ENCODE assay signal across 8 cellular contexts in the genomic region with DNA sequence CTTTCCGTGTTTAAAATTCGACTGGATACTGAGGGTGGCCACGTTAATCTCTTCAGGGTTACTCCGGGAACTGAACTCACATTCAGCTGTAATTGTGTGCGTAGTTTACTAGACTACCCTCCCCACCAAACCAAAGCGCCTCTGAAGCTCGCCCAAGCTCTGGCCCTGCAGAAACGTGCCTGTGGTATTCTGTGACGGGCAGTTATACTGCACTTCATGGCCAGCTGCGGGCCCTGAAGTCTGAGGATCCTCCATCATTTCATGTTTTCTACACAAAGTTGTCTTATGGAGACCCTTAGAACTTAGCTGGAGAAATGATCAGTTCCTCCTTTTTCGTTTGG. TPM values are rescaled to one million over a fixed set of nuclear protein-coding genes. Genes with fewer than 3 reads are reported as not detected.
A peak's percentile ranks its signal among the peaks of the same experiment; 100 is the strongest.
DNase-seq lines count a peak whose midpoint lies in the region; TF ChIP-seq lines count a peak whose summit lies in the region.

No MANE protein-coding gene starts in this region.

- H2AFZ ChIP-seq in Karpas-422 (ENCODE audit: low read length), result peak overlapping the region; percentile 80; the same call in 1 of the 2 replicates

- TF ChIP-seq CTCF in cardiac fibroblast (IDR thresholded peaks at IDR 0.05; ENCODE audit: low read depth, low read length), result no peak

- peak overlapping the region; percentile 99 for H3K9ac ChIP-seq in Karpas-422 (ENCODE audit: low read length)
- H3K9ac ChIP-seq in muscle layer of colon (ENCODE audit: low read length), result peak overlapping the region; percentile 59

- H3K27ac ChIP-seq in Karpas-422 (ENCODE audit: low read length) (no peak overlapping the region), muscle layer of colon (ENCODE audit: low read depth, low read length) (peak overlapping the region; percentile 83)

- no peaks in the 10 kb centered on the region for H3K9me2 ChIP-seq in Karpas-422 (replicated peaks; ENCODE audit: insufficient read depth, low read length)

- H3K79me2 ChIP-seq in Karpas-422 (ENCODE audit: low read length), result peaks cover 56% of the 10 kb centered on the region

- H3K9me3 ChIP-seq in Karpas-422 (ENCODE audit: low read length) (peaks cover 51% of the 10 kb centered on the region), muscle layer of colon (ENCODE audit: low read length) (peaks cover 4% of the 10 kb centered on the region)

- H3K4me1 ChIP-seq in Karpas-422 (ENCODE audit: low read length) (peaks cover 12% of the 10 kb centered on the region), muscle layer of colon (ENCODE audit: insufficient read depth, low read length) (peaks cover 11% of the 10 kb centered on the region)

- H3K4me3 ChIP-seq in Karpas-422 (ENCODE audit: low read length), result peak overlapping the region; percentile 91
- peak overlapping the region; percentile 97 to 99 for H3K4me3 ChIP-seq in cardiac fibroblast (replicated peaks in 1 of 2; ENCODE audit: low read depth in 2 of 2, low read length in 2 of 2)
- H3K4me3 ChIP-seq in muscle layer of colon (ENCODE audit: low read depth in 1 of 2, low read length in 2 of 2), result peak overlapping the region; percentile 69 to 72

- H4K20me1 ChIP-seq in Karpas-422 (ENCODE audit: insufficient read depth, low read depth, low read length), result no peaks in the 10 kb centered on the region

- peak overlapping the region; percentile 75 for H3K4me2 ChIP-seq in Karpas-422 (ENCODE audit: low read depth, low read length, poor library complexity, severe bottlenecking)

- peak; percentile 46 for DNase-seq in NCI-H82 (lab: John Stamatoyannopoulos, UW)
- no peak for DNase-seq in NCI-H82 treated with DMSO at 0.1 percent for 48 hours (lab: John Stamatoyannopoulos, UW; ENCODE audit: unreplicated experiment)
- DNase-seq in Karpas-422, result no peak
- peak in 1 of 2 donors; percentile 24 for DNase-seq in cardiac fibroblast (ENCODE audit: low read depth in 2 of 2)
- DNase-seq in AG08395 (ENCODE audit: low spot score), result no peak
- no peak for DNase-seq in NCI-H1048 (lab: John Stamatoyannopoulos, UW)
- no peak for DNase-seq in NCI-H146 treated with DMSO at 0.1 percent for 48 hours (lab: John Stamatoyannopoulos, UW; ENCODE audit: unreplicated experiment)

- peaks cover 33% of the 10 kb centered on the region for H3K36me3 ChIP-seq in Karpas-422 (ENCODE audit: insufficient read depth, low read length)
- H3K36me3 ChIP-seq in muscle layer of colon (ENCODE audit: insufficient read depth, low read length), result no peaks in the 10 kb centered on the region

- H3K27me3 ChIP-seq in Karpas-422 (ENCODE audit: low read length) (no peaks in the 10 kb centered on the region), muscle layer of colon (ENCODE audit: control insufficient read depth in 1 of 2, insufficient read depth in 2 of 2, low read length in 2 of 2) (no peaks in the 10 kb centered on the region)

RNA-seq across cellular contexts. Expression of a gene that starts 0.7 kb away (rescaled TPM):
- total RNA-seq in Karpas-422 (2014; rRNA removed; shearing (Covaris generic); ENCODE audit: low replicate concordance), result 12.7 and 15.5 TPM in 2 replicates

RNA-seq across cellular contexts. Expression of a gene that starts 30.7 kb away (rescaled TPM):
- 4.3 and 8.1 TPM in 2 replicates for total RNA-seq in Karpas-422 (2014; rRNA removed; shearing (Covaris generic); ENCODE audit: low replicate concordance)

RNA-seq across cellular contexts. Expression of a gene that starts 50.5 kb away (rescaled TPM):
- total RNA-seq in Karpas-422 (2014; rRNA removed; shearing (Covaris generic); ENCODE audit: low replicate concordance), result 29.7 and 33.2 TPM in 2 replicates
